9 cellular contexts compared by ENCODE assay signal in genomic region chr1:156337052-156337887, GRCh38. TPM values are rescaled to one million over a fixed set of nuclear protein-coding genes. Genes with fewer than 3 reads are reported as not detected.
DNase-seq lines count a peak whose midpoint lies in the region; ATAC-seq and TF ChIP-seq lines count a peak whose summit lies in the region.
"Had no signal": no experiment of that assay in that cellular context is flagged by ENCODE, and none has a peak within 500 bp of the region (broad histone marks: within the 10 kb centered on the region; RNA-seq: fewer than 3 reads in every experiment).

No MANE protein-coding gene starts in this region.

- H3K4me1 Mint-ChIP-seq in CD4-positive, CD25-positive, alpha-beta regulatory T cell, result peaks cover 14 to 47% (median 37%) of the 10 kb centered on the region in 4 donors

- peak overlapping the region; percentile 77 for H2AFZ ChIP-seq in MM.1S (ENCODE audit: low read length)

- peaks cover 32% of the 10 kb centered on the region for H3K36me3 ChIP-seq in CD4-positive, CD25-positive, alpha-beta regulatory T cell (ENCODE audit: control insufficient read depth, insufficient read depth, low read length)
- H3K36me3 ChIP-seq in MM.1S (replicated peaks; ENCODE audit: insufficient read depth, low read length) (peaks cover 23% of the 10 kb centered on the region), muscle layer of duodenum (ENCODE audit: control insufficient read depth in 1 of 2, insufficient read depth in 2 of 2, low read length in 2 of 2) (peaks cover 23 to 29% of the 10 kb centered on the region in 2 donors)

- peaks cover 12% of the 10 kb centered on the region; the same call in 1 of the 2 replicates for H4K20me1 ChIP-seq in MM.1S (ENCODE audit: insufficient read depth, low read length)

- H3K4me3 ChIP-seq in CD4-positive, CD25-positive, alpha-beta regulatory T cell (ENCODE audit: low read depth, low read length), result peak overlapping the region; percentile 94
- peak overlapping the region; percentile 93 for H3K4me3 ChIP-seq in MM.1S (ENCODE audit: low read length)
- H3K4me3 ChIP-seq in choroid plexus epithelial cell (ENCODE audit: low read depth, low read length), result peak overlapping the region; percentile 86
- peak overlapping the region; percentile 97 to 99 for H3K4me3 ChIP-seq in muscle layer of duodenum (ENCODE audit: low read depth in 1 of 2, low read length in 2 of 2)

- H3K27ac ChIP-seq in CD4-positive, CD25-positive, alpha-beta regulatory T cell (ENCODE audit: insufficient read depth, low read length, poor library complexity, severe bottlenecking), result peak overlapping the region; percentile 89
- H3K27ac ChIP-seq in MM.1S (ENCODE audit: low read length) (peak overlapping the region; percentile 58; the same call in 1 of the 2 replicates), muscle layer of duodenum (ENCODE audit: low read length) (peak overlapping the region; percentile 87)

- H3K27ac Mint-ChIP-seq in CD4-positive, CD25-positive, alpha-beta regulatory T cell, result peak overlapping the region; percentile 96 to 99 (median 98)

- H3K9me3 Mint-ChIP-seq in CD4-positive, CD25-positive, alpha-beta regulatory T cell, result no peaks in the 10 kb centered on the region

- peak overlapping the region; percentile 65 for H3K4me2 ChIP-seq in MM.1S (ENCODE audit: low read depth, low read length)

- peaks cover 17% of the 10 kb centered on the region for H3K36me3 Mint-ChIP-seq in CD4-positive, CD25-positive, alpha-beta regulatory T cell

- peaks cover 18% of the 10 kb centered on the region for H3K4me1 ChIP-seq in CD4-positive, CD25-positive, alpha-beta regulatory T cell (ENCODE audit: control insufficient read depth, insufficient read depth, low read length, poor library complexity, severe bottlenecking)
- H3K4me1 ChIP-seq in MM.1S (ENCODE audit: low read length) (peaks cover 9% of the 10 kb centered on the region; the same call in 1 of the 2 replicates), muscle layer of duodenum (ENCODE audit: control insufficient read depth in 1 of 2, insufficient read depth in 2 of 2, low read length in 2 of 2) (peaks cover 17 to 21% of the 10 kb centered on the region in 2 donors)

- H3K27me3 Mint-ChIP-seq in CD4-positive, CD25-positive, alpha-beta regulatory T cell, result no peaks in the 10 kb centered on the region

- TF ChIP-seq CTCF in MM.1S (IDR thresholded peaks at IDR 0.05; ENCODE audit: low read length) (no peak), choroid plexus epithelial cell (conservative IDR thresholded peaks at IDR 0.05; ENCODE audit: low read depth, low read length) (no peak)

- no peaks in the 10 kb centered on the region for H3K9me2 ChIP-seq in MM.1S (replicated peaks; ENCODE audit: insufficient read depth, low read length)

- no peak for ATAC-seq in CD4-positive, CD25-positive, alpha-beta regulatory T cell (ENCODE audit: low read depth in 2 of 2)
- ATAC-seq in HG02610 (IDR thresholded peaks at IDR 0.05; ENCODE audit: unreplicated experiment) (no peak), HG02840 (IDR thresholded peaks at IDR 0.05; ENCODE audit: low FRiP score, unreplicated experiment) (no peak)

- H3K9ac ChIP-seq in MM.1S (ENCODE audit: low read length), result peak overlapping the region; percentile 79

- no peaks in the 10 kb centered on the region for H3K27me3 ChIP-seq in CD4-positive, CD25-positive, alpha-beta regulatory T cell (ENCODE audit: control insufficient read depth, insufficient read depth, low read length)
- H3K27me3 ChIP-seq in MM.1S (replicated peaks; ENCODE audit: insufficient read depth, low read length) (no peaks in the 10 kb centered on the region), muscle layer of duodenum (ENCODE audit: low read depth, low read length) (no peaks in the 10 kb centered on the region)

- peaks cover 19% of the 10 kb centered on the region for H3F3A ChIP-seq in MM.1S (ENCODE audit: insufficient read depth, low read length)

- H3K79me2 ChIP-seq in MM.1S (ENCODE audit: low read length), result peaks cover 56% of the 10 kb centered on the region

- DNase-seq in CD4-positive, CD25-positive, alpha-beta regulatory T cell, result no peak
- peak; percentile 22 for DNase-seq in MM.1S
- no peak for DNase-seq in choroid plexus epithelial cell (ENCODE audit: low read depth)
- DNase-seq in T1000 (lab: John Stamatoyannopoulos, UW), result no peak
- DNase-seq in epidermal melanocyte (ENCODE audit: insufficient read length, low spot score), result no peak

- no peaks in the 10 kb centered on the region for H3K9me3 ChIP-seq in CD4-positive, CD25-positive, alpha-beta regulatory T cell (ENCODE audit: control insufficient read depth in 2 of 2, low read length in 2 of 2)
- no peaks in the 10 kb centered on the region for H3K9me3 ChIP-seq in MM.1S (replicated peaks; ENCODE audit: insufficient read depth, low read length)
- no peaks in the 10 kb centered on the region for H3K9me3 ChIP-seq in muscle layer of duodenum (ENCODE audit: control insufficient read depth in 1 of 2, low read length in 2 of 2)

- H3K4me3 Mint-ChIP-seq in CD4-positive, CD25-positive, alpha-beta regulatory T cell, result peak overlapping the region; percentile 91 to 99 (median 98)

RNA-seq across cellular contexts. Expression of gene CCT3, which starts 0.8 kb away (rescaled TPM):
- total RNA-seq in CD4-positive, CD25-positive, alpha-beta regulatory T cell, result 84.5 TPM
- polyA plus RNA-seq in CD4-positive, CD25-positive, alpha-beta regulatory T cell, result 100 to 1,000 TPM; 195 to 214 (median 203) TPM

RNA-seq across cellular contexts. Expression of gene TSACC, which starts 1.1 kb away (rescaled TPM):
- total RNA-seq in CD4-positive, CD25-positive, alpha-beta regulatory T cell, result not detected
- polyA plus RNA-seq in CD4-positive, CD25-positive, alpha-beta regulatory T cell, result under 1 TPM in 1 of 4 donors, not detected in 3; 0.39 TPM
- total RNA-seq: LHCN-M2 had no signal

RNA-seq across cellular contexts. Expression of gene RHBG, which starts 31.7 kb away (rescaled TPM):
- not detected for total RNA-seq in CD4-positive, CD25-positive, alpha-beta regulatory T cell
- polyA plus RNA-seq in CD4-positive, CD25-positive, alpha-beta regulatory T cell, result not detected
- total RNA-seq: LHCN-M2 had no signal

RNA-seq across cellular contexts. Expression of gene VHLL, which starts 38.2 kb away (rescaled TPM):
- total RNA-seq in CD4-positive, CD25-positive, alpha-beta regulatory T cell, result not detected
- not detected for polyA plus RNA-seq in CD4-positive, CD25-positive, alpha-beta regulatory T cell
- total RNA-seq: LHCN-M2 had no signal

RNA-seq across cellular contexts. Expression of gene GLMP, which starts 41.8 kb away (rescaled TPM):
- 29.9 TPM for total RNA-seq in CD4-positive, CD25-positive, alpha-beta regulatory T cell
- polyA plus RNA-seq in CD4-positive, CD25-positive, alpha-beta regulatory T cell, result 10 to 100 TPM; 29.8 to 45.9 (median 36.7) TPM
